In genomic region chr4:19152264-19152663, GRCh38 we compare ENCODE assay signal across 25 cellular contexts.
"Had no signal": no experiment of that assay in that cellular context is flagged by ENCODE, and none has a peak within 500 bp of the region (broad histone marks: within the 10 kb centered on the region; RNA-seq: fewer than 3 reads in every experiment).

No MANE protein-coding gene starts in this region.

- H3K27ac Mint-ChIP-seq: activated B cell treated with CpG ODN at 0.5 μM for 24 hours; activated CD4-positive, alpha-beta T cell treated with anti-CD3 and anti-CD28 coated beads, Interleukin-2, amount 10 ng/mL, durations not matched to agents 24 days and 14 days; activated CD8-positive, alpha-beta memory T cell treated with anti-CD3 and anti-CD28 coated beads, Interleukin-2, amount 10 ng/mL, durations not matched to agents 7 days and 5 days; activated naive CD4-positive, alpha-beta T cell treated with anti-CD3 and anti-CD28 coated beads, Interleukin-2, amount 50 U/mL, for 24 hours; activated T-cell treated with anti-CD3 and anti-CD28 coated beads, Interleukin-2, amount 50 U/mL, for 24 hours; activated T-helper 1 cell treated with anti-CD3 and anti-CD28 coated beads, Interleukin-12 subunit alpha, Interleukin-12 subunit beta, Interleukin-2, Interleukin-4 antibody, amounts not matched to agents 30 ng/mL and 10 ng/mL and 1 ng/mL, durations not matched to agents 14 hours and 24 hours and 36 hours; T-cell had no signal

- H3K4me1 Mint-ChIP-seq: activated B cell treated with CpG ODN at 0.5 μM for 24 hours; activated CD4-positive, alpha-beta T cell treated with anti-CD3 and anti-CD28 coated beads, Interleukin-2, amount 10 ng/mL, durations not matched to agents 24 days and 14 days; activated CD8-positive, alpha-beta memory T cell treated with anti-CD3 and anti-CD28 coated beads, Interleukin-2, amount 10 ng/mL, durations not matched to agents 7 days and 5 days; activated naive CD4-positive, alpha-beta T cell treated with anti-CD3 and anti-CD28 coated beads, Interleukin-2, amount 50 U/mL, for 24 hours; T-cell had no signal

- H3K9me3 ChIP-seq: MG63 had no signal

- H3K36me3 ChIP-seq: ascending aorta, MG63 had no signal

- H3K36me3 Mint-ChIP-seq: activated CD8-positive, alpha-beta memory T cell treated with anti-CD3 and anti-CD28 coated beads, Interleukin-2, amount 10 ng/mL, durations not matched to agents 7 days and 5 days; activated naive CD4-positive, alpha-beta T cell treated with anti-CD3 and anti-CD28 coated beads, Interleukin-2, amount 50 U/mL, for 24 hours; T-cell had no signal

- H3K27ac ChIP-seq: ascending aorta, body of pancreas, PC-9 had no signal

- H3K4me3 Mint-ChIP-seq: activated B cell treated with CpG ODN at 0.5 μM for 24 hours; activated CD4-positive, alpha-beta T cell treated with anti-CD3 and anti-CD28 coated beads, Interleukin-2, amount 10 ng/mL, durations not matched to agents 24 days and 14 days; activated CD8-positive, alpha-beta memory T cell treated with anti-CD3 and anti-CD28 coated beads, Interleukin-2, amount 10 ng/mL, durations not matched to agents 7 days and 5 days; activated naive CD4-positive, alpha-beta T cell treated with anti-CD3 and anti-CD28 coated beads, Interleukin-2, amount 50 U/mL, for 24 hours; activated T-cell treated with anti-CD3 and anti-CD28 coated beads, Interleukin-2, amount 50 U/mL, for 24 hours; activated T-helper 1 cell treated with anti-CD3 and anti-CD28 coated beads, Interleukin-12 subunit alpha, Interleukin-12 subunit beta, Interleukin-2, Interleukin-4 antibody, amounts not matched to agents 30 ng/mL and 10 ng/mL and 1 ng/mL, durations not matched to agents 14 hours and 24 hours and 36 hours; T-cell had no signal

- ATAC-seq: activated CD8-positive, alpha-beta memory T cell treated with anti-CD3 and anti-CD28 coated beads, Interleukin-2, amount 10 ng/mL, durations not matched to agents 7 days and 5 days; body of pancreas; T-cell had no signal

- DNase-seq: activated B cell treated with CpG ODN at 0.5 μM for 24 hours; activated CD4-positive, alpha-beta T cell treated with anti-CD3 and anti-CD28 coated beads for 1 hour; activated CD4-positive, alpha-beta T cell treated with anti-CD3 and anti-CD28 coated beads, Interleukin-2, amount 10 ng/mL, durations not matched to agents 24 days and 14 days; activated CD4-positive, alpha-beta T cell treated with anti-CD3 and anti-CD28 coated beads, Interleukin-2, amount 50 U/mL, for 48 hours; activated CD8-positive, alpha-beta memory T cell treated with anti-CD3 and anti-CD28 coated beads, Interleukin-2, amount 10 ng/mL, durations not matched to agents 7 days and 5 days; activated effector memory CD4-positive, alpha-beta T cell treated with Interleukin-2 at 50 U/mL for 16 hours; activated naive CD4-positive, alpha-beta T cell; activated T-cell treated with anti-CD3 and anti-CD28 coated beads, Interleukin-2, amount 50 U/mL, for 24 hours; body of pancreas; central memory CD4-positive, alpha-beta T cell; MG63; NCI-H1105; NCI-H1436 treated with DMSO at 0.1 percent for 48 hours; NCI-H187; NCI-H2081; NCI-H446; NCI-H524; PC-9; SIG-M5; T-cell; T-helper 2 cell; T1000 had no signal

- H2AFZ ChIP-seq: PC-9 had no signal

- H3K27me3 ChIP-seq: ascending aorta, body of pancreas, MG63 had no signal

- H3K27me3 Mint-ChIP-seq: activated B cell treated with CpG ODN at 0.5 μM for 24 hours; activated CD4-positive, alpha-beta T cell treated with anti-CD3 and anti-CD28 coated beads, Interleukin-2, amount 10 ng/mL, durations not matched to agents 24 days and 14 days; activated CD8-positive, alpha-beta memory T cell treated with anti-CD3 and anti-CD28 coated beads, Interleukin-2, amount 10 ng/mL, durations not matched to agents 7 days and 5 days; activated naive CD4-positive, alpha-beta T cell treated with anti-CD3 and anti-CD28 coated beads, Interleukin-2, amount 50 U/mL, for 24 hours; activated T-cell treated with anti-CD3 and anti-CD28 coated beads, Interleukin-2, amount 50 U/mL, for 24 hours; T-cell had no signal

- H3K4me1 ChIP-seq: ascending aorta, body of pancreas had no signal

- H3K4me2 ChIP-seq: PC-9 had no signal

- H3K4me3 ChIP-seq: ascending aorta, body of pancreas, MG63, PC-9 had no signal
